Comparison of ENCODE assay signal across 19 cellular contexts in genomic region chr20:63108247-63108646, GRCh38.
A peak's percentile ranks its signal among the peaks of the same experiment; 100 is the strongest.
DNase-seq lines count a peak whose midpoint lies in the region; ATAC-seq and TF ChIP-seq lines count a peak whose summit lies in the region.
"Had no signal": no experiment of that assay in that cellular context is flagged by ENCODE, and none has a peak within 500 bp of the region (broad histone marks: within the 10 kb centered on the region; RNA-seq: fewer than 3 reads in every experiment).

No MANE protein-coding gene starts in this region.

- H3K27me3 ChIP-seq in heart right ventricle, result peaks cover 0 to 20% (median 10%) of the 10 kb centered on the region in 7 donors

- no peak for ATAC-seq in Right ventricle myocardium inferior
- ATAC-seq in heart right ventricle, result no peak
- no peak for ATAC-seq in natural killer cell treated with Interleukin-12 subunit alpha and Interleukin-12 subunit beta and Interleukin-15 and Interleukin-18, amount 100 ng/mL, for 72 hours
- no peak for ATAC-seq in natural killer cell
- ATAC-seq: A549, GM23338 had no signal

- no peak overlapping the region for H3K4me3 Mint-ChIP-seq in natural killer cell treated with Interleukin-12 subunit alpha and Interleukin-12 subunit beta and Interleukin-15 and Interleukin-18, amount 100 ng/mL, for 72 hours
- no peak overlapping the region for H3K4me3 Mint-ChIP-seq in natural killer cell
- H3K4me3 Mint-ChIP-seq: CD14-positive monocyte; CD4-positive, alpha-beta memory T cell; GM23338 had no signal

- H3K4me3 ChIP-seq in heart right ventricle, result no peak overlapping the region
- H3K4me3 ChIP-seq: A549, GM23338 had no signal

- DNase-seq in Right ventricle myocardium inferior (ENCODE audit: missing footprints) (peak; percentile 9), heart right ventricle (no peak), natural killer cell (no peak), posterior vena cava (ENCODE audit: low spot score) (peak; percentile 29), NCI-H446 treated with DMSO at 0.1 percent for 48 hours (lab: John Stamatoyannopoulos, UW) (no peak), C1 segment of cervical spinal cord (lab: John Stamatoyannopoulos, UW) (no peak)
- DNase-seq in natural killer cell treated with Interleukin-12 subunit alpha and Interleukin-12 subunit beta and Interleukin-15 and Interleukin-18, amount 100 ng/mL, for 72 hours (ENCODE audit: low spot score), result peak; percentile 13
- DNase-seq: AML-193; CD4-positive, alpha-beta memory T cell; DMS153; DMS79; GDM1; HCEC 1CT; IMR-90 had no signal

- H3K9me3 Mint-ChIP-seq in natural killer cell treated with Interleukin-12 subunit alpha and Interleukin-12 subunit beta and Interleukin-15 and Interleukin-18, amount 100 ng/mL, for 72 hours, result peaks cover 4% of the 10 kb centered on the region
- H3K9me3 Mint-ChIP-seq in natural killer cell, result no peaks in the 10 kb centered on the region

- H3K4me1 Mint-ChIP-seq in natural killer cell treated with Interleukin-12 subunit alpha and Interleukin-12 subunit beta and Interleukin-15 and Interleukin-18, amount 100 ng/mL, for 72 hours (ENCODE audit: low read depth in 2 of 2), result no peaks in the 10 kb centered on the region
- H3K4me1 Mint-ChIP-seq in natural killer cell, result no peaks in the 10 kb centered on the region
- H3K4me1 Mint-ChIP-seq: CD14-positive monocyte; CD4-positive, alpha-beta memory T cell; GM23338 had no signal

- no peak overlapping the region for H3K27ac ChIP-seq in heart right ventricle
- H3K27ac ChIP-seq: 22Rv1, A549, HL-60 had no signal

- H3K9me3 ChIP-seq in heart right ventricle, result peaks cover 0 to 44% (median 6%) of the 10 kb centered on the region in 11 donors

- H3K36me3 ChIP-seq in heart right ventricle, result no peaks in the 10 kb centered on the region

- H3K36me3 Mint-ChIP-seq in natural killer cell treated with Interleukin-12 subunit alpha and Interleukin-12 subunit beta and Interleukin-15 and Interleukin-18, amount 100 ng/mL, for 72 hours, result peaks cover 5% of the 10 kb centered on the region
- no peaks in the 10 kb centered on the region for H3K36me3 Mint-ChIP-seq in natural killer cell
- H3K36me3 Mint-ChIP-seq: CD14-positive monocyte had no signal

- 82 to 87% methylated on average over 9 of the region's 9 CpGs for WGBS in heart right ventricle, 2 donors

- H3K27me3 Mint-ChIP-seq in natural killer cell treated with Interleukin-12 subunit alpha and Interleukin-12 subunit beta and Interleukin-15 and Interleukin-18, amount 100 ng/mL, for 72 hours, result peaks cover 0 to 7% of the 10 kb centered on the region in 2 donors
- peaks cover 0 to 7% of the 10 kb centered on the region in 2 donors for H3K27me3 Mint-ChIP-seq in natural killer cell (ENCODE audit: low read depth in 2 of 2)

- intact Hi-C loops in Right ventricle myocardium inferior (cut with DNase I), result no loop called here
- intact Hi-C loops in heart right ventricle (cut with DNase I), result no loop called here
- intact Hi-C loops in natural killer cell (cut with micrococcal nuclease), result no loop called here
- intact Hi-C loops in posterior vena cava (cut with DNase I), result no loop called here

- peaks cover 0 to 6% (median 0%) of the 10 kb centered on the region in 9 donors for H3K4me1 ChIP-seq in heart right ventricle

- no peak overlapping the region for H3K27ac Mint-ChIP-seq in natural killer cell treated with Interleukin-12 subunit alpha and Interleukin-12 subunit beta and Interleukin-15 and Interleukin-18, amount 100 ng/mL, for 72 hours
- H3K27ac Mint-ChIP-seq in natural killer cell, result no peak overlapping the region
- H3K27ac Mint-ChIP-seq: CD14-positive monocyte, GM23338 had no signal

- no peak for TF ChIP-seq CTCF in heart right ventricle (IDR thresholded peaks at IDR 0.05)
- TF ChIP-seq CTCF in natural killer cell (IDR thresholded peaks at IDR 0.05), result no peak

Comparison
In these comparisons a context has a peak if more than half of its experiments do, and no peak if none do; other contexts are left out.
1. DNase-seq: peak in Right ventricle myocardium inferior (single experiment), natural killer cell treated with Interleukin-12 subunit alpha and Interleukin-12 subunit beta and Interleukin-15 and Interleukin-18, amount 100 ng/mL, for 72 hours (single experiment) and posterior vena cava (single experiment); none in heart right ventricle (0 of 2), natural killer cell (single experiment), NCI-H446 treated with DMSO at 0.1 percent for 48 hours (single experiment) and C1 segment of cervical spinal cord (0 of 14).